8 cellular contexts compared by ENCODE assay signal in genomic region chr3:9934235-9934621, GRCh38. TPM values are rescaled to one million over a fixed set of nuclear protein-coding genes. Genes with fewer than 3 reads are reported as not detected.
A peak's percentile ranks its signal among the peaks of the same experiment; 100 is the strongest.
DNase-seq lines count a peak whose midpoint lies in the region; ATAC-seq, FAIRE-seq and TF ChIP-seq lines count a peak whose summit lies in the region.

No MANE protein-coding gene starts in this region.

- peak in 2 of 9 donors; percentile 12 to 22 for TF ChIP-seq CTCF in heart right ventricle (IDR thresholded peaks at IDR 0.05)

- ATAC-seq in heart right ventricle (peak in 2 of 8 donors; percentile 0 to 6), right cardiac atrium (peak in 1 of 2 donors; percentile 0), HG03469 (IDR thresholded peaks at IDR 0.05; ENCODE audit: unreplicated experiment) (no peak)

- intact Hi-C loops in heart right ventricle (cut with DNase I) = loop anchor here in 4 of 10 donors (5.0 to 10.0 kb wide), 3 partner anchors 181 to 293 kb away; partner anchors contain the start of gene BRK1 (in 1 of the 4)
- intact Hi-C loops in cardiac septum (cut with DNase I) = loop anchor here (10.0 kb wide), 1 partner anchor 291 kb away; no protein-coding TSS in a partner anchor
- intact Hi-C loops in right cardiac atrium (cut with DNase I) = no loop called here

- H3K4me1 ChIP-seq in heart right ventricle (peaks cover 7 to 41% (median 30%) of the 10 kb centered on the region in 9 donors), right cardiac atrium (ENCODE audit: control insufficient read depth, insufficient read depth, low read length) (peaks cover 9% of the 10 kb centered on the region), small intestine (ENCODE audit: control insufficient read depth in 2 of 2, insufficient read depth in 1 of 2, low read depth in 1 of 2, low read length in 1 of 2) (peaks cover 3 to 5% of the 10 kb centered on the region in 2 donors)

- peaks cover 0 to 56% (median 0%) of the 10 kb centered on the region in 9 donors for H3K36me3 ChIP-seq in heart right ventricle
- peaks cover 0 to 6% of the 10 kb centered on the region in 2 donors for H3K36me3 ChIP-seq in small intestine (ENCODE audit: control insufficient read depth in 2 of 2, insufficient read depth in 2 of 2, low read length in 2 of 2)

- H3K27ac ChIP-seq in heart right ventricle (peak overlapping the region in 9 of 10 donors; percentile 78 to 98 (median 96)), right cardiac atrium (ENCODE audit: low read length) (peak overlapping the region; percentile 86), small intestine (ENCODE audit: low read depth in 1 of 2, low read length in 1 of 2) (peak overlapping the region; percentile 85 to 98)

- H3K9me3 ChIP-seq in heart right ventricle = no peaks in the 10 kb centered on the region
- H3K9me3 ChIP-seq in right cardiac atrium (ENCODE audit: control insufficient read depth, low read length) = no peaks in the 10 kb centered on the region
- H3K9me3 ChIP-seq in small intestine (ENCODE audit: control insufficient read depth, low read depth) = no peaks in the 10 kb centered on the region

- DNase-seq in heart right ventricle = no peak
- no peak for DNase-seq in cardiac septum (ENCODE audit: low spot score)
- DNase-seq in activated CD4-positive, alpha-beta T cell treated with anti-CD3 and anti-CD28 coated beads, Interleukin-2, amount 50 U/mL, for 1 hour = peak; percentile 48
- DNase-seq in right cardiac atrium = peak in 1 of 3 donors; percentile 53
- DNase-seq in small intestine = no peak
- DNase-seq in NCI-H524 (lab: John Stamatoyannopoulos, UW) = no peak
- no peak for DNase-seq in activated CD4-positive, CD25-positive, alpha-beta regulatory T cell treated with anti-CD3 and anti-CD28 coated beads, Interleukin-2, amount 50 U/mL, for 72 hours

- no peak for FAIRE-seq in small intestine (lab: Jason Lieb, UNC)

- H3K27me3 ChIP-seq in heart right ventricle (no peaks in the 10 kb centered on the region), right cardiac atrium (ENCODE audit: control insufficient read depth, insufficient read depth) (no peaks in the 10 kb centered on the region), small intestine (ENCODE audit: control insufficient read depth in 2 of 2, insufficient read depth in 2 of 2, low read length in 2 of 2) (no peaks in the 10 kb centered on the region)

- H3K4me3 ChIP-seq in heart right ventricle (peak overlapping the region; percentile 58 to 91 (median 76)), right cardiac atrium (ENCODE audit: low read length) (peak overlapping the region; percentile 63), small intestine (ENCODE audit: low read depth in 1 of 2, low read length in 2 of 2) (peak overlapping the region; percentile 71 to 77)

- WGBS in heart right ventricle, 2 donors = 12 to 24% methylated on average over 11 of the region's 11 CpGs
- WGBS in right cardiac atrium = 15% methylated on average over 11 of the region's 11 CpGs
- 7 to 16% (median 8%) methylated on average over 11 of the region's 11 CpGs for WGBS in small intestine, 3 donors

RNA-seq across cellular contexts. Expression of gene CRELD1, which starts 0.6 kb away (rescaled TPM):
- 10 to 100 TPM; 49.5 to 76.5 (median 65.4) TPM for total RNA-seq in heart right ventricle
- 10 to 100 TPM; 58.0 to 92.1 TPM for polyA plus RNA-seq in heart right ventricle
- 60.1 TPM for total RNA-seq in cardiac septum
- 10 to 100 TPM; 59.6 to 88.4 (median 66.9) TPM for total RNA-seq in right cardiac atrium
- 92.8 TPM for polyA plus RNA-seq in right cardiac atrium
- 10 to 100 TPM; 16.2 to 34.3 (median 30.0) TPM for polyA plus RNA-seq in small intestine

RNA-seq across cellular contexts. Expression of gene IL17RC, which starts 17.3 kb away (rescaled TPM):
- total RNA-seq in heart right ventricle = 10 to 100 TPM; 18.6 to 36.2 (median 27.9) TPM
- polyA plus RNA-seq in heart right ventricle = 10 to 100 TPM; 40.7 to 62.3 TPM
- 20.4 TPM for total RNA-seq in cardiac septum
- 10 to 100 TPM; 35.1 to 48.1 (median 41.9) TPM for total RNA-seq in right cardiac atrium
- 40.4 TPM for polyA plus RNA-seq in right cardiac atrium
- 10 to 100 TPM; 35.7 to 96.2 (median 45.0) TPM for polyA plus RNA-seq in small intestine

RNA-seq across cellular contexts. Expression of gene PRRT3, which starts 18.0 kb away (rescaled TPM):
- total RNA-seq in heart right ventricle (1 to 10 TPM in 6 of 10 donors, under 1 TPM in 4; 0.45 to 2.0 (median 1.4) TPM), cardiac septum (1.6 TPM), right cardiac atrium (1 to 10 TPM; 1.4 to 2.1 (median 1.7) TPM)
- polyA plus RNA-seq in heart right ventricle (under 1 TPM; 0.54 to 0.95 TPM), right cardiac atrium (1.2 TPM), small intestine (under 1 TPM; 0.45 to 0.84 (median 0.81) TPM)

RNA-seq across cellular contexts. Expression of gene IL17RE, which starts 31.6 kb away (rescaled TPM):
- total RNA-seq in heart right ventricle (1 to 10 TPM in 4 of 10 donors, under 1 TPM in 6; 0.16 to 2.3 (median 0.92) TPM), cardiac septum (1.1 TPM), right cardiac atrium (1 to 10 TPM; 1.0 to 2.2 (median 1.4) TPM)
- polyA plus RNA-seq in heart right ventricle (1 to 10 TPM; 1.3 to 1.6 TPM), right cardiac atrium (1.2 TPM), small intestine (10 to 100 TPM; 31.3 to 59.3 (median 41.4) TPM)

RNA-seq across cellular contexts. Expression of gene JAGN1, which starts 43.8 kb away (rescaled TPM):
- total RNA-seq in heart right ventricle (10 to 100 TPM; 13.8 to 25.0 (median 18.0) TPM), cardiac septum (17.3 TPM), right cardiac atrium (10 to 100 TPM; 20.3 to 22.4 (median 20.4) TPM)
- polyA plus RNA-seq in heart right ventricle (10 to 100 TPM; 23.2 to 69.3 TPM), right cardiac atrium (26.0 TPM), small intestine (10 to 100 TPM; 49.0 to 56.8 (median 54.9) TPM)
